In the genomic region with DNA sequence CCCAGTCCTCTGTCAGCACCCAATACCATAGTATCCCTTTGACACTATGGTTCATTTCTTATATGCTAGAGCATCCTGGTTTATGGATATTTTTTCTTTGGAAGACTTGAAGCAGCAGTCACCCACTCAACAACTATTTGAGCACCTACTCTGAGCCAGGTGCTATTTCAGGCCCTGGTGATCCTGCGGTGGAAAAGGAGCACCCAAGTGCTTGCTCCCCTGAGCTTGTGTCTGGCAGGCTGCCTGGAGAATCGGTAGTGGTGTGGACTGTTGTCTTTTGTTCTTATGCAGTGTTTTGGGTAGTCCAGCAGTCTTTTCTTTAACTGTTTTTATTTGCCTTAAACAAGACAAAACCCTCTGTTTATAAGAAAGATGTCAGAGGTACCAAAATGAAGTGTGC, we compare ENCODE assay signal across 13 cellular contexts. TPM values are rescaled to one million over a fixed set of nuclear protein-coding genes. Genes with fewer than 3 reads are reported as not detected.
DNase-seq lines count a peak whose midpoint lies in the region; ATAC-seq, FAIRE-seq and TF ChIP-seq lines count a peak whose summit lies in the region.
"Had no signal": no experiment of that assay in that cellular context is flagged by ENCODE, and none has a peak within 500 bp of the region (broad histone marks: within the 10 kb centered on the region; RNA-seq: fewer than 3 reads in every experiment).

No MANE protein-coding gene starts in this region.

- no peaks in the 10 kb centered on the region for H3K9me3 Mint-ChIP-seq in activated T-cell treated with anti-CD3 and anti-CD28 coated beads, Interleukin-2, amount 50 U/mL, for 72 hours
- no peaks in the 10 kb centered on the region for H3K9me3 Mint-ChIP-seq in activated T-cell treated with anti-CD3 and anti-CD28 coated beads, Interleukin-2, amount 50 U/mL, for 4 hours
- H3K9me3 Mint-ChIP-seq in astrocyte (ENCODE audit: unreplicated experiment): peaks cover 2% of the 10 kb centered on the region

- H3K4me1 Mint-ChIP-seq in activated T-cell treated with anti-CD3 and anti-CD28 coated beads, Interleukin-2, amount 50 U/mL, for 72 hours (ENCODE audit: low read depth): peaks cover 99% of the 10 kb centered on the region
- H3K4me1 Mint-ChIP-seq in activated T-cell treated with anti-CD3 and anti-CD28 coated beads, Interleukin-2, amount 50 U/mL, for 4 hours (ENCODE audit: low read depth): peaks cover 98% of the 10 kb centered on the region
- peaks cover 37% of the 10 kb centered on the region for H3K4me1 Mint-ChIP-seq in astrocyte (ENCODE audit: low read depth, unreplicated experiment)

- peaks cover 90% of the 10 kb centered on the region for H3K79me2 ChIP-seq in astrocyte (ENCODE audit: insufficient read depth, low read length)

- H3K27me3 Mint-ChIP-seq in activated T-cell treated with anti-CD3 and anti-CD28 coated beads, Interleukin-2, amount 50 U/mL, for 72 hours (ENCODE audit: low read depth): no peaks in the 10 kb centered on the region
- no peaks in the 10 kb centered on the region for H3K27me3 Mint-ChIP-seq in activated T-cell treated with anti-CD3 and anti-CD28 coated beads, Interleukin-2, amount 50 U/mL, for 4 hours (ENCODE audit: low read depth)
- H3K27me3 Mint-ChIP-seq in astrocyte (ENCODE audit: low read depth, unreplicated experiment): no peaks in the 10 kb centered on the region

- in situ Hi-C loops in gastrocnemius medialis (cut with MboI; ENCODE audit: low sequenced_read_pairs in 4 of 4): no loop called here

- no peak for ATAC-seq in activated T-cell treated with anti-CD3 and anti-CD28 coated beads, Interleukin-2, amount 50 U/mL, for 72 hours (replicated peaks in 1 of 2)
- no peak for ATAC-seq in activated T-cell treated with anti-CD3 and anti-CD28 coated beads, Interleukin-2, amount 50 U/mL, for 4 hours
- ATAC-seq in gastrocnemius medialis (no peak), HG03095 (IDR thresholded peaks at IDR 0.05; ENCODE audit: unreplicated experiment) (no peak), HG03520 (IDR thresholded peaks at IDR 0.05; ENCODE audit: unreplicated experiment) (no peak)

- intact Hi-C loops in gastrocnemius medialis (cut with DNase I; ENCODE audit: low total_unique reads): no loop called here

- H3K4me2 ChIP-seq in astrocyte (ENCODE audit: low read length): no peak overlapping the region

- TF ChIP-seq CTCF in astrocyte (IDR thresholded peaks at IDR 0.05; ENCODE audit: insufficient read depth, low read depth, low read length): no peak
- no peak for TF ChIP-seq CTCF in gastrocnemius medialis (IDR thresholded peaks at IDR 0.05 in 4 of 5, conservative IDR thresholded peaks at IDR 0.05 in 1 of 5)

- peaks cover 79% of the 10 kb centered on the region for H4K20me1 ChIP-seq in astrocyte (ENCODE audit: insufficient read depth, low read length)

- H3K36me3 ChIP-seq in astrocyte (ENCODE audit: insufficient read depth, low read length) (no peaks in the 10 kb centered on the region), gastrocnemius medialis (no peaks in the 10 kb centered on the region)

- no peak overlapping the region for H2AFZ ChIP-seq in astrocyte (ENCODE audit: low read depth, low read length)

- no peak for TF ChIP-seq POLR2A in gastrocnemius medialis (IDR thresholded peaks at IDR 0.05)

- H3K4me1 ChIP-seq in astrocyte (ENCODE audit: insufficient read depth, low read length) (peaks cover 4% of the 10 kb centered on the region), gastrocnemius medialis (peaks cover 70 to 71% of the 10 kb centered on the region in 2 donors)

- H3K27ac Mint-ChIP-seq in activated T-cell treated with anti-CD3 and anti-CD28 coated beads, Interleukin-2, amount 50 U/mL, for 72 hours: peak overlapping the region; percentile 90
- no peak overlapping the region for H3K27ac Mint-ChIP-seq in astrocyte (ENCODE audit: unreplicated experiment)

- FAIRE-seq in astrocyte (lab: Jason Lieb, UNC): no peak
- FAIRE-seq: bronchial epithelial cell had no signal

- no peak overlapping the region for H3K4me3 ChIP-seq in astrocyte (ENCODE audit: insufficient read depth, low read depth, low read length)
- H3K4me3 ChIP-seq in gastrocnemius medialis: no peak overlapping the region

- H3K9ac ChIP-seq in astrocyte (ENCODE audit: low read length): no peak overlapping the region

- H3K27me3 ChIP-seq in astrocyte (ENCODE audit: insufficient read depth, low read length): no peaks in the 10 kb centered on the region
- H3K27me3 ChIP-seq in gastrocnemius medialis: no peaks in the 10 kb centered on the region

- no peak overlapping the region for H3K27ac ChIP-seq in astrocyte (ENCODE audit: low read depth, low read length)
- H3K27ac ChIP-seq in gastrocnemius medialis: peak overlapping the region in 3 of 4 donors; percentile 13 to 50 (median 24)

- DNase-seq in activated T-cell treated with anti-CD3 and anti-CD28 coated beads, Interleukin-2, amount 50 U/mL, for 72 hours: no peak
- DNase-seq in activated T-cell treated with anti-CD3 and anti-CD28 coated beads, Interleukin-2, amount 50 U/mL, for 4 hours: no peak
- DNase-seq in NCI-H2107 (lab: John Stamatoyannopoulos, UW) (peak; percentile 19), astrocyte (ENCODE audit: low read depth) (peak; percentile 17), gastrocnemius medialis (no peak)
- no peak for DNase-seq in stimulated activated CD8-positive, alpha-beta memory T cell treated with anti-CD3 and anti-CD28 coated beads, Interleukin-4, amount 100 ng/mL, for 48 hours
- DNase-seq: DND-41, foreskin melanocyte, MM.1S, NCI-H524 treated with DMSO at 0.1 percent for 48 hours had no signal

- H3K9me3 ChIP-seq in astrocyte (ENCODE audit: insufficient read depth, low read depth, low read length) (no peaks in the 10 kb centered on the region), gastrocnemius medialis (no peaks in the 10 kb centered on the region)

- peaks cover 7 to 14% of the 10 kb centered on the region in 2 donors for H3K36me3 Mint-ChIP-seq in activated T-cell treated with anti-CD3 and anti-CD28 coated beads, Interleukin-2, amount 50 U/mL, for 72 hours (ENCODE audit: insufficient read depth in 2 of 2)
- H3K36me3 Mint-ChIP-seq in activated T-cell treated with anti-CD3 and anti-CD28 coated beads, Interleukin-2, amount 50 U/mL, for 4 hours (ENCODE audit: insufficient read depth): peaks cover 21% of the 10 kb centered on the region
- H3K36me3 Mint-ChIP-seq in astrocyte (ENCODE audit: low read depth, unreplicated experiment): peaks cover 6% of the 10 kb centered on the region

- peak overlapping the region; percentile 34 to 38 for H3K4me3 Mint-ChIP-seq in activated T-cell treated with anti-CD3 and anti-CD28 coated beads, Interleukin-2, amount 50 U/mL, for 72 hours
- H3K4me3 Mint-ChIP-seq in activated T-cell treated with anti-CD3 and anti-CD28 coated beads, Interleukin-2, amount 50 U/mL, for 4 hours: no peak overlapping the region
- no peak overlapping the region for H3K4me3 Mint-ChIP-seq in astrocyte (ENCODE audit: unreplicated experiment)

RNA-seq across cellular contexts. Expression of a gene that starts 28.9 kb away (rescaled TPM):
- 100 to 1,000 TPM; 159 to 161 TPM for total RNA-seq in activated T-cell treated with anti-CD3 and anti-CD28 coated beads, Interleukin-2, amount 50 U/mL, for 72 hours
- 10 to 100 TPM; 71.6 to 79.1 (median 73.5) TPM for total RNA-seq in activated T-cell treated with anti-CD3 and anti-CD28 coated beads, Interleukin-2, amount 50 U/mL, for 4 hours
- total RNA-seq in astrocyte (61.6 and 62.9 TPM in 2 replicates), gastrocnemius medialis (10 to 100 TPM; 46.7 to 86.1 (median 57.9) TPM)

Comparison
In these comparisons a context has a peak if more than half of its experiments do, and no peak if none do; other contexts are left out.
1. H3K4me3 Mint-ChIP-seq: peak in activated T-cell treated with anti-CD3 and anti-CD28 coated beads, Interleukin-2, amount 50 U/mL, for 72 hours (2 of 2); none in activated T-cell treated with anti-CD3 and anti-CD28 coated beads, Interleukin-2, amount 50 U/mL, for 4 hours (single experiment) and astrocyte (single experiment).
2. DNase-seq: peak in NCI-H2107 (single experiment) and astrocyte (single experiment); none in activated T-cell treated with anti-CD3 and anti-CD28 coated beads, Interleukin-2, amount 50 U/mL, for 72 hours (0 of 2), activated T-cell treated with anti-CD3 and anti-CD28 coated beads, Interleukin-2, amount 50 U/mL, for 4 hours (single experiment), gastrocnemius medialis (0 of 2) and stimulated activated CD8-positive, alpha-beta memory T cell treated with anti-CD3 and anti-CD28 coated beads, Interleukin-4, amount 100 ng/mL, for 48 hours (single experiment).